In the genomic region with DNA sequence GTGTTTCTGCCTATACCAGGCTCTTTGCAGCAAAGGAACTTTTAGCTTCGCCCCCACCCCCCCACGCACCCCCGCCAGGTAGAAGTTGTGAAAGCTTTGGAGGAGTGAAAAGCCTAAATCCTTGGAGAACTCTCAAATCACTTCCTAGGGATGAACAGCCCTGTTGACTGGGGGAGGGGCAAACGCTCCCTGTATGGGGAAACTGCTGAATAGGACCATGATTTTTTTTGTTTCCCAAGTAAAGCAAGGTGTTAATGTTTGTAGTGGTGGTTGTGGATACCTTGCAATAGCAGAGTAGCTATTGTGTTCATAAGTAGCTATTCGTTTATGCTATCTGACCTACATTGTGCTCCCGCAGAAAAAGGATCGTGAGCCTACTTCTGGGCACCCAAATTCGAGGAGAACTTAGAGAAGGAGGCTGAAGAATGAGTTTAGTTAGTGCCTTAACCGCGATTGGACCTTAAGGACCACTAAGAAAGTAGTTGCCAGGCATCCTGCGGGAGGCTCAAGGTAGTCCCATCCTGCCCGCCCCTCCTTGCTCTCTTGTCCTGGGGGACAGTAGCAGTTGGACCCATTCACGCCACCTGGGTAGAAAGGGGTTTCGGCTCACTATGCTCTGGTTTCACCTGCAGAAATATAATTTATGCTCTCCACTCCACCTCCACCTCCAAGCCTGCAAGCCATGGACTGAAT, we compare ENCODE assay signal across 8 cellular contexts. TPM values are rescaled to one million over a fixed set of nuclear protein-coding genes. Genes with fewer than 3 reads are reported as not detected.
DNase-seq lines count a peak whose midpoint lies in the region; TF ChIP-seq lines count a peak whose summit lies in the region.

No MANE protein-coding gene starts in this region.

- no peak for TF ChIP-seq CTCF in esophagus squamous epithelium (IDR thresholded peaks at IDR 0.05)

- H2BK5ac ChIP-seq in neuronal stem cell (ENCODE audit: low read length), result peak overlapping the region; percentile 89

- H3K36me3 ChIP-seq in GM23248 (ENCODE audit: low read depth) (peaks cover 31% of the 10 kb centered on the region), esophagus squamous epithelium (peaks cover 20 to 33% (median 31%) of the 10 kb centered on the region in 3 donors), neuronal stem cell (replicated peaks in 1 of 2; ENCODE audit: control insufficient read depth in 2 of 2, insufficient read depth in 2 of 2, low read length in 2 of 2) (peaks cover 19 to 32% of the 10 kb centered on the region in 2 donors)

- H2BK15ac ChIP-seq in neuronal stem cell (ENCODE audit: low read length), result peak overlapping the region; percentile 38

- H2BK120ac ChIP-seq in neuronal stem cell (ENCODE audit: low read depth, low read length), result no peak overlapping the region

- peaks cover 22% of the 10 kb centered on the region for H3K79me2 ChIP-seq in GM23248 (ENCODE audit: insufficient read depth)

- H3K4me2 ChIP-seq in GM23248 (ENCODE audit: unreplicated experiment) (peak overlapping the region; percentile 86), neuronal stem cell (ENCODE audit: insufficient read depth, low read length, poor library complexity, severe bottlenecking) (peak overlapping the region; percentile 63)

- H3K79me1 ChIP-seq in neuronal stem cell (ENCODE audit: low read depth, low read length), result peaks cover 2% of the 10 kb centered on the region

- TF ChIP-seq POLR2A in esophagus squamous epithelium (IDR thresholded peaks at IDR 0.05), result no peak

- H2AFZ ChIP-seq in GM23248, result no peak overlapping the region
- peak overlapping the region; percentile 96 for H2AFZ ChIP-seq in neuronal stem cell (ENCODE audit: low read length)

- peaks cover 10% of the 10 kb centered on the region for H4K20me1 ChIP-seq in GM23248 (ENCODE audit: insufficient read depth)

- H3K9me2 ChIP-seq in GM23248 (ENCODE audit: insufficient read depth), result no peaks in the 10 kb centered on the region

- peak overlapping the region; percentile 93 for H3K4me3 ChIP-seq in GM23248
- H3K4me3 ChIP-seq in esophagus squamous epithelium, result peak overlapping the region; percentile 66 to 99 (median 92)
- peak overlapping the region in 1 of 2 donors; percentile 77 for H3K4me3 ChIP-seq in neuronal stem cell (ENCODE audit: low read length in 2 of 2)

- H3F3A ChIP-seq in GM23248 (ENCODE audit: insufficient read depth), result peaks cover 29% of the 10 kb centered on the region

- H4K91ac ChIP-seq in neuronal stem cell (ENCODE audit: low read depth, low read length, poor library complexity), result no peak overlapping the region

- H3K4me1 ChIP-seq in GM23248 (ENCODE audit: insufficient read depth) (peaks cover 27% of the 10 kb centered on the region), esophagus squamous epithelium (peaks cover 26 to 66% (median 26%) of the 10 kb centered on the region in 3 donors), neuronal stem cell (ENCODE audit: control insufficient read depth in 2 of 2, insufficient read depth in 1 of 2, low read depth in 1 of 2, low read length in 2 of 2) (peaks cover 7 to 12% of the 10 kb centered on the region in 2 donors)

- intact Hi-C loops in esophagus squamous epithelium (cut with DNase I), result loop anchor here (5.0 kb wide), 1 partner anchor 118 kb away; no protein-coding TSS in a partner anchor

- H3K14ac ChIP-seq in neuronal stem cell (ENCODE audit: low read length), result no peak overlapping the region

- H3K4ac ChIP-seq in neuronal stem cell (ENCODE audit: low read length), result no peak overlapping the region

- in situ Hi-C loops in GM23248 (cut with MboI), result no loop called here

- H3K27ac ChIP-seq in GM23248 (peak overlapping the region; percentile 99), esophagus squamous epithelium (peak overlapping the region; percentile 95 to 100 (median 100)), neuronal stem cell (replicated peaks; ENCODE audit: low read length) (peak overlapping the region; percentile 93)

- H2AK5ac ChIP-seq in neuronal stem cell (ENCODE audit: low read depth, low read length), result no peak overlapping the region

- H3K9ac ChIP-seq in GM23248 (peak overlapping the region; percentile 100), neuronal stem cell (ENCODE audit: low read depth, low read length, poor library complexity) (peak overlapping the region; percentile 17)

- H2BK12ac ChIP-seq in neuronal stem cell (ENCODE audit: low read length), result no peak overlapping the region

- peak overlapping the region; percentile 84 for H3K18ac ChIP-seq in neuronal stem cell (ENCODE audit: low read length)

- peak; percentile 37 for DNase-seq in GM23248
- peak; percentile 34 for DNase-seq in SHP77 treated with DMSO at 0.1 percent for 48 hours (lab: John Stamatoyannopoulos, UW)
- no peak for DNase-seq in esophagus squamous epithelium (lab: John Stamatoyannopoulos, UW)
- DNase-seq in neuronal stem cell (ENCODE audit: low spot score), result no peak
- DNase-seq in stimulated activated CD8-positive, alpha-beta memory T cell treated with anti-CD3 and anti-CD28 coated beads, Interleukin-4, amount 100 ng/mL, for 48 hours, result no peak
- no peak for DNase-seq in mucosa of gallbladder (ENCODE audit: low spot score)
- no peak for DNase-seq in epidermal melanocyte (ENCODE audit: insufficient read length, low spot score)
- DNase-seq in MV-4-11 (lab: John Stamatoyannopoulos, UW), result no peak

- H3K9me3 ChIP-seq in GM23248 (ENCODE audit: low read depth) (no peaks in the 10 kb centered on the region), esophagus squamous epithelium (no peaks in the 10 kb centered on the region), neuronal stem cell (replicated peaks in 1 of 2; ENCODE audit: control insufficient read depth in 2 of 2, insufficient read depth in 1 of 2, low read depth in 1 of 2, low read length in 2 of 2) (no peaks in the 10 kb centered on the region)

- no peak overlapping the region for H4K8ac ChIP-seq in neuronal stem cell (ENCODE audit: low read depth, low read length)

- no peak overlapping the region for H3K23ac ChIP-seq in neuronal stem cell (ENCODE audit: low read depth, low read length, poor library complexity)

- H3K27me3 ChIP-seq in GM23248 (replicated peaks; ENCODE audit: insufficient read depth) (no peaks in the 10 kb centered on the region), esophagus squamous epithelium (no peaks in the 10 kb centered on the region), neuronal stem cell (ENCODE audit: control insufficient read depth in 3 of 3, insufficient read depth in 3 of 3, low read depth in 1 of 3, low read length in 3 of 3) (no peaks in the 10 kb centered on the region)

- WGBS in GM23248 (ENCODE audit: low coverage in 1 of 2, low lambda C conversion rate in 2 of 2, missing lambda C conversion rate in 2 of 2), 2 experiments, result 53 to 57% methylated on average over 14 of the region's 14 CpGs
- whole genome bisulfite sequencing in esophagus squamous epithelium, 2 donors, result 29 to 42% methylated on average over 7 to 12 of the region's 14 CpGs
- no CpG with 5 or more reads among the region's 14 CpGs for WGBS in neuronal stem cell (ENCODE audit: extremely low coverage in 2 of 2, insufficient read length in 2 of 2, insufficient replicate concordance in 1 of 2), 2 donors

RNA-seq across cellular contexts. Expression of gene NFKBIA, which starts 0.9 kb away (rescaled TPM):
- total RNA-seq in GM23248 (2014; rRNA removed; shearing (Covaris generic)), result 46.5 and 60.4 TPM in 2 replicates
- 39.8 and 40.2 TPM in 2 replicates for polyA plus RNA-seq in GM23248 (2016; fragmentation: Nextera tagmentation; extraction: Ambion mirVana)
- total RNA-seq in esophagus squamous epithelium, result 100 to 1,000 TPM; 139 to 441 (median 298) TPM
- polyA plus RNA-seq in neuronal stem cell (2013, experiment 1 of 2), result 18.9 TPM
- 19.1 TPM for polyA plus RNA-seq in neuronal stem cell (2013, experiment 2 of 2)
- 74.8 TPM for total RNA-seq in mucosa of gallbladder

Comparison
In these comparisons a context has a peak if more than half of its experiments do, and no peak if none do; other contexts are left out.
1. DNase-seq: peak in GM23248 (single experiment) and SHP77 treated with DMSO at 0.1 percent for 48 hours (single experiment); none in esophagus squamous epithelium (single experiment), neuronal stem cell (single experiment), stimulated activated CD8-positive, alpha-beta memory T cell treated with anti-CD3 and anti-CD28 coated beads, Interleukin-4, amount 100 ng/mL, for 48 hours (single experiment), mucosa of gallbladder (single experiment), epidermal melanocyte (single experiment) and MV-4-11 (single experiment).
2. Peak in every context shown above with its lines, with median percentiles within 50 percentile points of each other: H3K27ac ChIP-seq.